25 cellular contexts compared by ENCODE assay signal in the genomic region with DNA sequence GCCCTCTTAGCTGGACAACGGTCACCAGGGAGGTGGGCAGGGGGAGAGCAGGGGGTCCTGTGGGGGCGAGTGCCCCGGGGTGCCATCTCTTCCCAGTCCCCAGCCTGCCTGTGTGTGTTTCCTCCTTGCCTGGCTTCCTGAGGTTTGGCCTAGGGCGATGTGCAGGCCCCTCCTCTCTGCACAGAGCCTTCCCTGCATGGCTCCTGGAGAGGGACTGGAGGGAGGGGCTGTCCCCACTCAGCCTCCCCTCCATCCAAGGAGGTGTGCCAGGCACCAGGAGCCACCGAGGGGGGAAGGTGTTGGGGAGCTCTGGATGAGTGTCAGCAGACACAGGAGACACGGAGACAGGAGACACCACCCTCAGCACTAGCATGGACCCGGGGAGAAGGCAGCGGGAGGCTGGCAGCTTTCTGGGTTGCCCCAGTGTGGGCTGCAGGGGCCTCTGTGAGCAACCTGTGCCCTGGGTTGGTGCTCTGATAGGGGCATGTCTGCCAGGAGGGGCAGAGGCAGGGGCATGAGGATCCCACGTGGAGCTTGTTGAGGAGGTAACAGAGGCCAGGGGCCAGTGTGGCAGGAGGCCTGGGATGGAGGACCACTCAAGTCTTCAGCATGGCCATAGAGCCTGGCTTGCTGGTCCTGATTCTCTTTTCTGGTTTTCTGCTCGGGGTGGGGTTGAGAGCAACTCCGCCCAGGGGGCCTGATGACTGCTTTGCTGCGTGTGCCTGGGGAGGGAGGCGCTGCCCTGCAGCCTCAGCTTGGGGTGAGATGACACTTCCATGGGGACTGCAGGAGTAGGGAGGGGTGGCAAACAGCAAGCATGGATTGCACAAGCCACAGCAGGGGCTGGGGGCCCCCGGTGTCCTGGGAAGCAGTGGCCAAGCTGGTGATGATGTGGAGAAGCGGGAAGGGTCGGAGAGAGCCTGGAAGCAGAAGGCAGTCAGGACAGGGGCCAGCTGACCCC.
"Had no signal": no experiment of that assay in that cellular context is flagged by ENCODE, and none has a peak within 500 bp of the region (broad histone marks: within the 10 kb centered on the region; RNA-seq: fewer than 3 reads in every experiment).

No MANE protein-coding gene starts in this region.

- H3K4me1 Mint-ChIP-seq: activated CD4-positive, alpha-beta memory T cell treated with anti-CD3 and anti-CD28 coated beads, Interleukin-2, amount 10 ng/mL, durations not matched to agents 7 days and 5 days; activated naive CD8-positive, alpha-beta T cell treated with anti-CD3 and anti-CD28 coated beads for 36 hours; immature natural killer cell; naive B cell had no signal

- H3K27ac ChIP-seq: brain microvascular endothelial cell, epithelial cell of prostate, neutrophil, suprapubic skin had no signal

- H3K9me3 ChIP-seq: neutrophil, suprapubic skin had no signal

- DNase-seq: activated CD4-positive, alpha-beta memory T cell treated with anti-CD3 and anti-CD28 coated beads, Interleukin-2, amount 10 ng/mL, durations not matched to agents 7 days and 5 days; activated CD4-positive, alpha-beta T cell treated with anti-CD3 and anti-CD28 coated beads for 4 hours; activated effector memory CD4-positive, alpha-beta T cell treated with Interleukin-2 at 50 U/mL for 16 hours; activated naive CD8-positive, alpha-beta T cell treated with anti-CD3 and anti-CD28 coated beads for 36 hours; activated T-cell treated with anti-CD3 and anti-CD28 coated beads, Interleukin-2, amount 50 U/mL, for 24 hours; amygdala; brain microvascular endothelial cell; cerebellar nuclear complex; effector memory CD8-positive, alpha-beta T cell; foreskin melanocyte; head of caudate nucleus; immature natural killer cell; naive B cell; posterior cingulate gyrus; retina; stimulated activated CD4-positive, alpha-beta T cell treated with anti-CD3 and anti-CD28 coated beads, Interleukin-15, amount 100 ng/mL, for 24 hours; stimulated activated CD4-positive, alpha-beta T cell treated with anti-CD3 and anti-CD28 coated beads, Interleukin-4, amount 100 ng/mL, for 24 hours; stimulated activated naive CD4-positive, alpha-beta T cell; T-helper 1 cell; trophoblast cell had no signal

- H3K27me3 ChIP-seq: brain microvascular endothelial cell, neutrophil, suprapubic skin had no signal

- H3K27ac Mint-ChIP-seq: activated CD4-positive, alpha-beta memory T cell treated with anti-CD3 and anti-CD28 coated beads, Interleukin-2, amount 10 ng/mL, durations not matched to agents 7 days and 5 days; activated naive CD8-positive, alpha-beta T cell treated with anti-CD3 and anti-CD28 coated beads for 36 hours; activated T-cell treated with anti-CD3 and anti-CD28 coated beads, Interleukin-2, amount 50 U/mL, for 24 hours; naive B cell; WTC11 had no signal

- ATAC-seq: effector memory CD8-positive, alpha-beta T cell had no signal

- H3K9me3 Mint-ChIP-seq: activated CD4-positive, alpha-beta memory T cell treated with anti-CD3 and anti-CD28 coated beads, Interleukin-2, amount 10 ng/mL, durations not matched to agents 7 days and 5 days; activated naive CD8-positive, alpha-beta T cell treated with anti-CD3 and anti-CD28 coated beads for 36 hours; activated T-cell treated with anti-CD3 and anti-CD28 coated beads, Interleukin-2, amount 50 U/mL, for 24 hours; effector memory CD8-positive, alpha-beta T cell; immature natural killer cell; naive B cell; WTC11 had no signal

- H3K4me3 Mint-ChIP-seq: activated CD4-positive, alpha-beta memory T cell treated with anti-CD3 and anti-CD28 coated beads, Interleukin-2, amount 10 ng/mL, durations not matched to agents 7 days and 5 days; activated naive CD8-positive, alpha-beta T cell treated with anti-CD3 and anti-CD28 coated beads for 36 hours; activated T-cell treated with anti-CD3 and anti-CD28 coated beads, Interleukin-2, amount 50 U/mL, for 24 hours; effector memory CD8-positive, alpha-beta T cell; immature natural killer cell; naive B cell; WTC11 had no signal

- H3K4me3 ChIP-seq: lung, suprapubic skin had no signal

- H3K27me3 Mint-ChIP-seq: activated CD4-positive, alpha-beta memory T cell treated with anti-CD3 and anti-CD28 coated beads, Interleukin-2, amount 10 ng/mL, durations not matched to agents 7 days and 5 days; activated naive CD8-positive, alpha-beta T cell treated with anti-CD3 and anti-CD28 coated beads for 36 hours; activated T-cell treated with anti-CD3 and anti-CD28 coated beads, Interleukin-2, amount 50 U/mL, for 24 hours; naive B cell had no signal

- H3K36me3 Mint-ChIP-seq: activated naive CD8-positive, alpha-beta T cell treated with anti-CD3 and anti-CD28 coated beads for 36 hours; immature natural killer cell; naive B cell; WTC11 had no signal

- H3K36me3 ChIP-seq: brain microvascular endothelial cell, neutrophil, suprapubic skin had no signal
